Comparison of ENCODE assay signal across 8 cellular contexts in the genomic region with DNA sequence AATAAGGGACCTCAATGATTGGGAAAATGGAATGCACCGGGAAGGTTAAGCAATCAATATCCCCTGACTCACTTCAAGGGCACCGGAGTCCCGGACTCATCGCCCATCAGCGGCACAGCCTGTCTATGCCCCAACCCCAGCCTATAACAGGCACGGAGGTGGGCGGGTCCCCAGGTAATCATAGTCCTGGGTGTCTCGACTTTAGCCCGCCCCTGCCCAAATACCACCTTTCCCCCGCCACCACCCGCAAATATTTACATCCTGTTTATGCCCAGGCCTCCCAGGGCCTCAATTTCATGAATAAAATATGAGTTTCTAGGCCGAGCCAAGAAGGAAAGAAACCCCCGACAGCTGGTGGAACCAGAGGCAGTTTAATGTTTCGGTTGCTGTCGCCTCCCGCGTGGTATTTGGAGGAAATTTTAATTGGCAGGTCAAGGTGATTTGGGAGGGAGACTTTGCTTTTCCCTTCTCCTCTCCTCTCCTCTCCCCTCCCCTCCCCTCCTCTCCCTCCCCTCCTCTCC. TPM values are rescaled to one million over a fixed set of nuclear protein-coding genes. Genes with fewer than 3 reads are reported as not detected.
DNase-seq lines count a peak whose midpoint lies in the region; FAIRE-seq and TF ChIP-seq lines count a peak whose summit lies in the region.

No MANE protein-coding gene starts in this region.

- no peaks in the 10 kb centered on the region for H3K79me2 ChIP-seq in H9 (ENCODE audit: insufficient read depth, low read length)

- no peak overlapping the region for H3K23ac ChIP-seq in H9 (ENCODE audit: insufficient read length, low read depth, low read length)

- H3K27me3 Mint-ChIP-seq in H9 (ENCODE audit: low read depth) = peaks cover 9% of the 10 kb centered on the region
- H3K27me3 Mint-ChIP-seq in dendritic cell treated with granulocyte-macrophage colony-stimulating factor and Interleukin-4, amounts not matched to agents 40 ng/mL and 50 ng/mL, for 4 days = peaks cover 5% of the 10 kb centered on the region

- peak; percentile 75 for DNase-seq in D721Med (ENCODE audit: insufficient read length, low spot score)
- peak; percentile 90 for DNase-seq in H9
- peak; percentile 88 for DNase-seq in NCI-H2171 (lab: John Stamatoyannopoulos, UW)
- peak; percentile 32 for DNase-seq in activated CD4-positive, alpha-beta T cell treated with anti-CD3 and anti-CD28 coated beads for 1 hour
- peak; percentile 67 for DNase-seq in stimulated activated CD4-positive, alpha-beta T cell treated with anti-CD3 and anti-CD28 coated beads, Interleukin-4, amount 100 ng/mL, for 1 hour
- no peak for DNase-seq in OCI-M2 (lab: John Stamatoyannopoulos, UW; ENCODE audit: unreplicated experiment)

- H3K36me3 Mint-ChIP-seq in H9 (ENCODE audit: insufficient read depth in 1 of 3, low read depth in 3 of 3) = no peaks in the 10 kb centered on the region
- no peaks in the 10 kb centered on the region for H3K36me3 Mint-ChIP-seq in dendritic cell treated with granulocyte-macrophage colony-stimulating factor and Interleukin-4, amounts not matched to agents 40 ng/mL and 50 ng/mL, for 4 days (ENCODE audit: low read depth)

- no peaks in the 10 kb centered on the region for H3K23me2 ChIP-seq in H9 (ENCODE audit: insufficient read length, low read depth, low read length, poor library complexity, severe bottlenecking)

- no peak overlapping the region for H3K18ac ChIP-seq in H9 (ENCODE audit: insufficient read length, low read depth, low read length)

- no peaks in the 10 kb centered on the region for H3K9me3 Mint-ChIP-seq in H9
- H3K9me3 Mint-ChIP-seq in dendritic cell treated with granulocyte-macrophage colony-stimulating factor and Interleukin-4, amounts not matched to agents 40 ng/mL and 50 ng/mL, for 4 days = no peaks in the 10 kb centered on the region

- no peak overlapping the region for H2BK120ac ChIP-seq in H9 (ENCODE audit: low read depth, low read length, poor library complexity, severe bottlenecking)

- H4K8ac ChIP-seq in H9 (replicated peaks; ENCODE audit: insufficient read length, low read depth, low read length) = no peak overlapping the region

- H3K4me1 Mint-ChIP-seq in H9 = peaks cover 8 to 17% of the 10 kb centered on the region in 2 experiments
- peaks cover 40% of the 10 kb centered on the region for H3K4me1 Mint-ChIP-seq in dendritic cell treated with granulocyte-macrophage colony-stimulating factor and Interleukin-4, amounts not matched to agents 40 ng/mL and 50 ng/mL, for 4 days (ENCODE audit: low read depth)

- H3K79me1 ChIP-seq in H9 (ENCODE audit: insufficient read depth, low read depth, low read length, poor library complexity, severe bottlenecking) = no peaks in the 10 kb centered on the region

- H2BK20ac ChIP-seq in H9 (ENCODE audit: low read depth, low read length, poor library complexity, severe bottlenecking) = no peak overlapping the region

- no peak overlapping the region for H2AK5ac ChIP-seq in H9 (ENCODE audit: insufficient read length, low read length)

- TF ChIP-seq CTCF in D721Med (IDR thresholded peaks at IDR 0.05; ENCODE audit: insufficient read depth, missing control alignments) = no peak
- TF ChIP-seq CTCF in H9 (conservative IDR thresholded peaks at IDR 0.05) = no peak
- TF ChIP-seq CTCF in liver (IDR thresholded peaks at IDR 0.05; ENCODE audit: low read depth, low read length, missing input control) = no peak

- FAIRE-seq in D721Med (lab: Jason Lieb, UNC) = no peak

- no peak overlapping the region for H3K27ac ChIP-seq in H9 (ENCODE audit: insufficient read length, low read depth, low read length)
- H3K27ac ChIP-seq in liver (ENCODE audit: low read depth in 1 of 2, low read length in 2 of 2) = peak overlapping the region in 1 of 2 donors; percentile 63

- H2BK5ac ChIP-seq in H9 (ENCODE audit: insufficient read length, low read length) = no peak overlapping the region

- H3K56ac ChIP-seq in H9 (ENCODE audit: insufficient read length, low read depth, low read length) = no peak overlapping the region

- no CpG with 5 or more reads among the region's 17 CpGs for WGBS in H9 (ENCODE audit: extremely low coverage, insufficient read length, low lambda C conversion rate)
- under 1% methylated on average over 17 of the region's 17 CpGs for WGBS in liver

- H4K5ac ChIP-seq in H9 (ENCODE audit: insufficient read length, low read depth, low read length) = no peak overlapping the region

- TF ChIP-seq RAD21 in liver (IDR thresholded peaks at IDR 0.05) = peak in 1 of 2 donors; percentile 38

- no peak overlapping the region for H3K4ac ChIP-seq in H9 (ENCODE audit: low read depth, low read length)

- peak overlapping the region; percentile 60 to 70 (median 63) for H3K4me3 ChIP-seq in liver (ENCODE audit: low read depth in 1 of 3, low read length in 3 of 3)

- H3T11ph ChIP-seq in H9 (ENCODE audit: low read length) = no peak overlapping the region

- H2BK15ac ChIP-seq in H9 (ENCODE audit: low read depth, low read length) = no peak overlapping the region

- peak overlapping the region; percentile 36 for H3K4me2 ChIP-seq in H9 (ENCODE audit: insufficient read depth, insufficient read length, low read length)

- H3K9ac ChIP-seq in H9 (ENCODE audit: extremely low read depth, insufficient read length, low read length) = no peak overlapping the region
- peak overlapping the region in 1 of 2 donors; percentile 8 for H3K9ac ChIP-seq in liver (ENCODE audit: low read depth in 1 of 2, low read length in 2 of 2)

- peak overlapping the region; percentile 52 for H2AFZ ChIP-seq in H9 (ENCODE audit: low read length)

- H2BK12ac ChIP-seq in H9 (ENCODE audit: insufficient read length, low read depth, low read length) = no peak overlapping the region

- H3K4me3 Mint-ChIP-seq in H9 = peak overlapping the region; percentile 74 to 77
- peak overlapping the region; percentile 71 for H3K4me3 Mint-ChIP-seq in dendritic cell treated with granulocyte-macrophage colony-stimulating factor and Interleukin-4, amounts not matched to agents 40 ng/mL and 50 ng/mL, for 4 days

- H3K9me3 ChIP-seq in H9 (ENCODE audit: control insufficient read depth, low read depth, low read length) (no peaks in the 10 kb centered on the region), liver (ENCODE audit: control insufficient read depth in 4 of 4, low read length in 3 of 4) (no peaks in the 10 kb centered on the region)

- H3K27me3 ChIP-seq in H9 (ENCODE audit: insufficient read depth, low read length) (no peaks in the 10 kb centered on the region), liver (ENCODE audit: control insufficient read depth in 4 of 4, insufficient read depth in 4 of 4, low read length in 3 of 4) (no peaks in the 10 kb centered on the region)

- intact Hi-C loops in dendritic cell treated with granulocyte-macrophage colony-stimulating factor and Interleukin-4, amounts not matched to agents 40 ng/mL and 50 ng/mL, for 4 days (cut with micrococcal nuclease) = no loop called here

- H3K36me3 ChIP-seq in liver (ENCODE audit: control insufficient read depth in 4 of 4, insufficient read depth in 3 of 4, low read depth in 1 of 4, low read length in 3 of 4) = no peaks in the 10 kb centered on the region

- H4K91ac ChIP-seq in H9 (ENCODE audit: insufficient read length, low read depth, low read length) = no peak overlapping the region

- no peaks in the 10 kb centered on the region for H4K20me1 ChIP-seq in H9 (ENCODE audit: control insufficient read depth, insufficient read depth, insufficient read length)

- H3K14ac ChIP-seq in H9 (ENCODE audit: insufficient read depth, low read length) = no peak overlapping the region

- H3K27ac Mint-ChIP-seq in H9 = no peak overlapping the region; a peak in 1 of 7 replicates
- H3K27ac Mint-ChIP-seq in dendritic cell treated with granulocyte-macrophage colony-stimulating factor and Interleukin-4, amounts not matched to agents 40 ng/mL and 50 ng/mL, for 4 days = peak overlapping the region; percentile 41

- H3K4me1 ChIP-seq in H9 (ENCODE audit: insufficient read depth, low read length) (no peaks in the 10 kb centered on the region; the same call in 1 of the 2 replicates), liver (ENCODE audit: control insufficient read depth in 4 of 4, insufficient read depth in 4 of 4, low read length in 3 of 4) (no peaks in the 10 kb centered on the region)

TF ChIP-seq in liver, 16 proteins besides CTCF, POLR2A, EP300 and RAD21 (continues in another document):
- TF ChIP-seq, protein P1, sequence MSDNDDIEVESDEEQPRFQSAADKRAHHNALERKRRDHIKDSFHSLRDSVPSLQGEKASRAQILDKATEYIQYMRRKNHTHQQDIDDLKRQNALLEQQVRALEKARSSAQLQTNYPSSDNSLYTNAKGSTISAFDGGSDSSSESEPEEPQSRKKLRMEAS (IDR thresholded peaks at IDR 0.05) = no peak
- TF ChIP-seq SP1 (IDR thresholded peaks at IDR 0.05) (no peak), TAF1 (conservative IDR thresholded peaks at IDR 0.05) (no peak), HNF4G (IDR thresholded peaks at IDR 0.05) (no peak), NR2F2 (IDR thresholded peaks at IDR 0.05) (no peak), FOXA2 (IDR thresholded peaks at IDR 0.05) (no peak)
- TF ChIP-seq, protein P2, sequence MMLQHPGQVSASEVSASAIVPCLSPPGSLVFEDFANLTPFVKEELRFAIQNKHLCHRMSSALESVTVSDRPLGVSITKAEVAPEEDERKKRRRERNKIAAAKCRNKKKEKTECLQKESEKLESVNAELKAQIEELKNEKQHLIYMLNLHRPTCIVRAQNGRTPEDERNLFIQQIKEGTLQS (IDR thresholded peaks at IDR 0.05) = no peak

RNA-seq across cellular contexts. Expression of a gene that starts 15.6 kb away (rescaled TPM):
- total RNA-seq in H9 (2021) (73.6 and 76.6 TPM in 2 replicates), liver (10 to 100 TPM; 12.8 to 23.8 TPM)
- 10 to 100 TPM; 14.1 to 15.6 TPM for polyA plus RNA-seq in liver

RNA-seq across cellular contexts. Expression of a gene that starts 19.4 kb away (rescaled TPM):
- 21.6 and 22.5 TPM in 2 replicates for total RNA-seq in H9 (2021)
- total RNA-seq in liver = 1 to 10 TPM; 3.4 to 6.3 TPM
- polyA plus RNA-seq in liver = 1 to 10 TPM; 1.4 to 1.5 TPM
